8 cellular contexts compared by ENCODE assay signal in genomic region chr21:28991861-28992525, GRCh38. TPM values are rescaled to one million over a fixed set of nuclear protein-coding genes. Genes with fewer than 3 reads are reported as not detected.
DNase-seq lines count a peak whose midpoint lies in the region; ATAC-seq, FAIRE-seq and TF ChIP-seq lines count a peak whose summit lies in the region.

No MANE protein-coding gene starts in this region.

- no peaks in the 10 kb centered on the region for H3K36me3 ChIP-seq in OCI-LY7 (ENCODE audit: insufficient read depth, low read length)

- peak overlapping the region; percentile 89 for H3K4me2 ChIP-seq in OCI-LY7 (ENCODE audit: low read length)

- H3K9me3 ChIP-seq in OCI-LY7 (ENCODE audit: low read length): no peaks in the 10 kb centered on the region

- peak overlapping the region; percentile 76 for H2AFZ ChIP-seq in OCI-LY7 (ENCODE audit: low read length)

- H3K4me1 ChIP-seq in OCI-LY7 (ENCODE audit: insufficient read depth, low read length, poor library complexity, severe bottlenecking): peaks cover 27% of the 10 kb centered on the region

- H3K27ac ChIP-seq in OCI-LY7 (ENCODE audit: low read depth, low read length, poor library complexity, severe bottlenecking): peak overlapping the region; percentile 83

- FAIRE-seq in GM12892 (lab: Jason Lieb, UNC): no peak

- no TSS peak for BruUV-seq in OCI-LY7 (replicated peaks; lab: Mats Ljungman, UMichigan)

- TF ChIP-seq CTCF in OCI-LY7 (conservative IDR thresholded peaks at IDR 0.05; ENCODE audit: low read length): no peak

- H3K27ac Mint-ChIP-seq in effector memory CD8-positive, alpha-beta T cell: peak overlapping the region; percentile 94 to 95
- peak overlapping the region; percentile 89 to 98 (median 98) for H3K27ac Mint-ChIP-seq in naive B cell

- peak; percentile 2 for ATAC-seq in GM21447 (IDR thresholded peaks at IDR 0.05; ENCODE audit: unreplicated experiment)
- ATAC-seq in effector memory CD8-positive, alpha-beta T cell (replicated peaks): no peak
- no peak for ATAC-seq in naive B cell (ENCODE audit: low read depth in 2 of 2)
- ATAC-seq in HG03432 (IDR thresholded peaks at IDR 0.05; ENCODE audit: unreplicated experiment): no peak

- no peaks in the 10 kb centered on the region for H3K9me3 Mint-ChIP-seq in effector memory CD8-positive, alpha-beta T cell
- H3K9me3 Mint-ChIP-seq in naive B cell: no peaks in the 10 kb centered on the region

- H3K79me2 ChIP-seq in OCI-LY7 (ENCODE audit: insufficient read depth, low read depth, low read length): peaks cover 47% of the 10 kb centered on the region

- in situ Hi-C loops in ACHN (cut with HindIII; ENCODE audit: low pct_ligation_motif_present, low pct_unique_long_range_greater_than_20kb, low sequenced_read_pairs): no loop called here

- POLR2A ChIA-PET in OCI-LY7 (lab: Charles Lee): interaction anchor here (0.5 to 3.9 kb wide), 10 partner anchors 9 to 85 kb away, joined by 3 to 32 read pairs (median 5); partner anchors contain the start of gene RWDD2B

- DNase-seq in ACHN (peak; percentile 21), OCI-LY7 (ENCODE audit: low spot score) (peak; percentile 18), naive B cell (peak; percentile 3), GM12892 (ENCODE audit: insufficient read length) (no peak)
- no peak for DNase-seq in effector memory CD8-positive, alpha-beta T cell
- DNase-seq in effector CD8-positive, alpha-beta T cell (lab: John Stamatoyannopoulos, UW): no peak

- H3K4me3 Mint-ChIP-seq in effector memory CD8-positive, alpha-beta T cell: peak overlapping the region; percentile 89 to 92
- peak overlapping the region; percentile 86 to 98 (median 95) for H3K4me3 Mint-ChIP-seq in naive B cell

- H3K4me3 ChIP-seq in OCI-LY7 (ENCODE audit: low read depth, low read length, poor library complexity, severe bottlenecking): peak overlapping the region; percentile 90

- CTCF ChIA-PET in OCI-LY7 (lab: Charles Lee; ENCODE audit: unreplicated experiment): interaction anchor here (1.8 kb wide), 1 partner anchor 11 kb away, joined by 7 read pairs; no protein-coding TSS in a partner anchor

- H3K4me1 Mint-ChIP-seq in effector memory CD8-positive, alpha-beta T cell (ENCODE audit: low read depth in 2 of 2): peaks cover 16 to 36% of the 10 kb centered on the region in 2 donors
- peaks cover 22 to 49% (median 25%) of the 10 kb centered on the region in 3 donors for H3K4me1 Mint-ChIP-seq in naive B cell

- H4K20me1 ChIP-seq in OCI-LY7 (ENCODE audit: insufficient read depth, low read length): no peaks in the 10 kb centered on the region; the same call in 1 of the 2 replicates

- H3K27me3 Mint-ChIP-seq in effector memory CD8-positive, alpha-beta T cell: no peaks in the 10 kb centered on the region
- no peaks in the 10 kb centered on the region for H3K27me3 Mint-ChIP-seq in naive B cell

- peaks cover 16% of the 10 kb centered on the region for H3K36me3 Mint-ChIP-seq in effector memory CD8-positive, alpha-beta T cell (ENCODE audit: insufficient read depth)
- peaks cover 0 to 11% of the 10 kb centered on the region in 2 donors for H3K36me3 Mint-ChIP-seq in naive B cell

- intact Hi-C loops in OCI-LY7 (cut with micrococcal nuclease; ENCODE audit: unreplicated experiment): loop anchor here (1.0 to 10.0 kb wide), 3 partner anchors 33 to 303 kb away; partner anchors contain the start of genes BACH1, CCT8 and USP16

- H3K9me2 ChIP-seq in OCI-LY7 (ENCODE audit: insufficient read depth, low read length): no peaks in the 10 kb centered on the region

- no peak for TF ChIP-seq POLR2A in GM12892 (IDR thresholded peaks at IDR 0.05; ENCODE audit: low read depth, low read length)

RNA-seq across cellular contexts. Expression of gene LTN1, which starts 0.7 kb away (rescaled TPM):
- 17.2 and 18.4 TPM in 2 replicates for total RNA-seq in OCI-LY7 (2014; rRNA removed; shearing (Covaris generic))
- 30.1 and 32.6 TPM in 2 replicates for total RNA-seq in OCI-LY7 (2022)
- polyA plus RNA-seq in naive B cell (ENCODE audit: low read depth in 6 of 6): 10 to 100 TPM; 18.6 to 23.5 (median 20.5) TPM
- 13.2 TPM for polyA plus RNA-seq in GM12892 (2012; ENCODE audit: missing spikeins)

RNA-seq across cellular contexts. Expression of gene RWDD2B, which starts 27.2 kb away (rescaled TPM):
- 5.0 and 7.5 TPM in 2 replicates for total RNA-seq in OCI-LY7 (2014; rRNA removed; shearing (Covaris generic))
- 16.1 and 17.4 TPM in 2 replicates for total RNA-seq in OCI-LY7 (2022)
- 10 to 100 TPM in 4 of 6 donors, 1 to 10 TPM in 2; 4.7 to 14.9 (median 12.0) TPM for polyA plus RNA-seq in naive B cell (ENCODE audit: low read depth in 6 of 6)
- 18.7 TPM for polyA plus RNA-seq in GM12892 (2012; ENCODE audit: missing spikeins)

RNA-seq across cellular contexts. Expression of gene USP16, which starts 32.5 kb away (rescaled TPM):
- total RNA-seq in OCI-LY7 (2014; rRNA removed; shearing (Covaris generic)): 22.8 and 23.1 TPM in 2 replicates
- 34.2 and 35.4 TPM in 2 replicates for total RNA-seq in OCI-LY7 (2022)
- 10 to 100 TPM; 18.2 to 31.9 (median 23.0) TPM for polyA plus RNA-seq in naive B cell (ENCODE audit: low read depth in 6 of 6)
- polyA plus RNA-seq in GM12892 (2012; ENCODE audit: missing spikeins): 36.6 TPM

Comparison
In these comparisons a context has a peak if more than half of its experiments do, and no peak if none do; other contexts are left out.
1. DNase-seq: peak in ACHN (single experiment), OCI-LY7 (single experiment) and naive B cell (single experiment); none in effector memory CD8-positive, alpha-beta T cell (0 of 3), GM12892 (single experiment) and effector CD8-positive, alpha-beta T cell (single experiment).